22 cellular contexts compared by ENCODE assay signal in the genomic region with DNA sequence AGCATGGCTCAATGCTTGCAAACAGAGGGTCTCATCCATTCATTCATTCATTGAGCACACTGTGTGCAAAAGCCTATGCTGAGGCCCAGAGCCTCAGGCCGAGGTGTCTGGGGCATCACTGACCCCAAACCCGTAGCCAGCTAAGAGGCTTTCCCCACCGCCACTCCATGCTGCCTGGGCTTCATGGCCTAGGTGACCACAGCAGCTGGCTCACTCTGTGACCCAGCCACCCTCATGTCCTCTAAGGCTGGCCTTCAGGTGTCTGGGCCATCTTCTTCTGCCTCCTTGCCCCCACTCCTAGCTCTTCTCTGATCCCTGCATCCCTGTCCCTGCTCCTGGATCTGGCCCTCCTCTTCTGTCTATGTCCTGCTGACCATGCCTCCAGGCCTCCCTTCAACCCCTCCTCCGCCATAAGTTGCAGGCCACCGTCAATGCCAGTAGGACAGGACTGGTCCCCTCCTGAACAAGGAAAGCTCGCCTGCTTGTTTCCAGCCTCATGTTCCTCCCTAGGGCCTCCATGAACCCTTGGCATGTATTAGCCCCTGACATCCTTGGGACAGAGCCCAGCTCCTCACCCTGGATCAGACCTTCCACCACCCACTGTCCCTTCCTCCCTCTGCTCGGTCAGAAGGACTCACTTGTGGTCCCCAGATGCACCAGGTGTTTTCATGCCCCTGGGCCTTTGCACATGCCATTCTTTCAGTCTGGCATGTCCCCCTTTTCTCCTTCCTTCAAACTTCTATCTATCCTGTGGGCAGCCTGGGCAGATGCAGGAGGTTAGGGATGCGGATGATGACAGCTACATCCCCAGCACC.
"Had no signal": no experiment of that assay in that cellular context is flagged by ENCODE, and none has a peak within 500 bp of the region (broad histone marks: within the 10 kb centered on the region; RNA-seq: fewer than 3 reads in every experiment).

No MANE protein-coding gene starts in this region.

- H3K27me3 Mint-ChIP-seq: activated CD4-positive, alpha-beta T cell treated with anti-CD3 and anti-CD28 coated beads, Interleukin-2, amount 10 ng/mL, durations not matched to agents 24 days and 14 days; activated naive CD8-positive, alpha-beta T cell; stimulated activated naive CD8-positive, alpha-beta T cell treated with anti-CD3 and anti-CD28 coated beads, Interleukin-15, amount 100 ng/mL, for 72 hours had no signal

- H3K9me3 ChIP-seq: ovary had no signal

- H3K4me3 ChIP-seq: cardiac muscle cell, gastrocnemius medialis, neural progenitor cell, ovary, smooth muscle cell, suprapubic skin, transverse colon had no signal

- H3K36me3 Mint-ChIP-seq: T-cell had no signal

- H2AFZ ChIP-seq: neural progenitor cell had no signal

- FAIRE-seq: colon, endometrium, keratinocyte had no signal

- H3K36me3 ChIP-seq: cardiac muscle cell, gastrocnemius medialis, neural progenitor cell, ovary, suprapubic skin, transverse colon had no signal

- H3K27me3 ChIP-seq: cardiac muscle cell, gastrocnemius medialis, neural progenitor cell, ovary, suprapubic skin, transverse colon had no signal

- ATAC-seq: gastrocnemius medialis; left lobe of liver; sciatic nerve; SK-N-SH treated with all-trans-retinoic acid at 6 μM for 48 hours; stimulated activated naive CD8-positive, alpha-beta T cell treated with anti-CD3 and anti-CD28 coated beads, Interleukin-15, amount 100 ng/mL, for 72 hours; T-cell; WTC11 had no signal

- H3K4me1 ChIP-seq: gastrocnemius medialis, neural progenitor cell, transverse colon had no signal

- H3K4me1 Mint-ChIP-seq: activated CD4-positive, alpha-beta T cell treated with anti-CD3 and anti-CD28 coated beads, Interleukin-2, amount 10 ng/mL, durations not matched to agents 24 days and 14 days; stimulated activated naive CD8-positive, alpha-beta T cell treated with anti-CD3 and anti-CD28 coated beads, Interleukin-15, amount 100 ng/mL, for 72 hours had no signal

- DNase-seq: activated CD4-positive, alpha-beta T cell treated with anti-CD3 and anti-CD28 coated beads, Interleukin-2, amount 10 ng/mL, durations not matched to agents 24 days and 14 days; activated gamma-delta T cell; amygdala; erythroblast; gastrocnemius medialis; stimulated activated CD4-positive, alpha-beta T cell treated with anti-CD3 and anti-CD28 coated beads, Interleukin-4, amount 100 ng/mL, for 1 hour; stimulated activated naive CD8-positive, alpha-beta T cell treated with anti-CD3 and anti-CD28 coated beads, Interleukin-15, amount 100 ng/mL, for 72 hours had no signal

- H3K9ac ChIP-seq: neural progenitor cell had no signal

- H3K27ac ChIP-seq: cardiac muscle cell, gastrocnemius medialis, neural progenitor cell, ovary, suprapubic skin, transverse colon had no signal

- H3K4me2 ChIP-seq: neural progenitor cell, smooth muscle cell had no signal

- H3K27ac Mint-ChIP-seq: activated CD4-positive, alpha-beta T cell treated with anti-CD3 and anti-CD28 coated beads, Interleukin-2, amount 10 ng/mL, durations not matched to agents 24 days and 14 days; activated naive CD8-positive, alpha-beta T cell; neural progenitor cell; stimulated activated naive CD8-positive, alpha-beta T cell treated with anti-CD3 and anti-CD28 coated beads, Interleukin-15, amount 100 ng/mL, for 72 hours; T-cell; WTC11 had no signal

- H3K4me3 Mint-ChIP-seq: activated CD4-positive, alpha-beta T cell treated with anti-CD3 and anti-CD28 coated beads, Interleukin-2, amount 10 ng/mL, durations not matched to agents 24 days and 14 days; activated naive CD8-positive, alpha-beta T cell; neural progenitor cell; stimulated activated naive CD8-positive, alpha-beta T cell treated with anti-CD3 and anti-CD28 coated beads, Interleukin-15, amount 100 ng/mL, for 72 hours; T-cell; WTC11 had no signal
